In the genomic region with DNA sequence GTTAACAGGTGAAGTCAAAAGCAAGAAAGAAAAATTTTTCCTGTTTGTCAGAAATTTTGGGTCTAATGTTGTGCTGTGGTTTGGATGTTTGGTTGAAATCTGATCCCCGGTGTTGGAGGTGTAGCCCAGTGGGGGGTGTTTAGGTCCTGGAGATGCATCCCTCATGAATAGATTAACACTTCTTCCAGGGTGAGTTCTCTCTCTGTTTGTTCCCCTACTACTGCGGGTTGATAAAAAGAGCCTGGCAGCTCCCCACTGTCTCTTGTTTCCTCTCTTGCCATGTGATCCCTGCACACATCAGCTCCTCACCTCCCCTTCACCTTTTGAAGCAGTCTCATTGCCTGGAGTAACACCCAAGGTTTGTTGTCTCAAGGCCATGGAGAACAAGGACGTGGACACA, we compare ENCODE assay signal across 23 cellular contexts. TPM values are rescaled to one million over a fixed set of nuclear protein-coding genes. Genes with fewer than 3 reads are reported as not detected.
DNase-seq lines count a peak whose midpoint lies in the region; ATAC-seq and TF ChIP-seq lines count a peak whose summit lies in the region.
"Had no signal": no experiment of that assay in that cellular context is flagged by ENCODE, and none has a peak within 500 bp of the region (broad histone marks: within the 10 kb centered on the region; RNA-seq: fewer than 3 reads in every experiment).

No MANE protein-coding gene starts in this region.

- H3K4me1 ChIP-seq in H9 (ENCODE audit: insufficient read depth, low read length) = no peaks in the 10 kb centered on the region; the same call in 1 of the 2 replicates
- peaks cover 23% of the 10 kb centered on the region; the same call in 1 of the 2 replicates for H3K4me1 ChIP-seq in iPS-20b (ENCODE audit: insufficient read depth, low read length)
- no peaks in the 10 kb centered on the region for H3K4me1 ChIP-seq in trophoblast cell (ENCODE audit: control insufficient read depth in 1 of 2, insufficient read depth in 2 of 2, low read length in 2 of 2)
- H3K4me1 ChIP-seq: BLaER1 had no signal

- H4K5ac ChIP-seq in H9 (ENCODE audit: insufficient read length, low read depth, low read length) = no peak overlapping the region

- no CpG with 5 or more reads among the region's 3 CpGs for WGBS in H9 (ENCODE audit: extremely low coverage, insufficient read length, low lambda C conversion rate)
- WGBS in trophoblast cell (ENCODE audit: extremely low coverage, insufficient coverage, insufficient read length) = no CpG with 5 or more reads among the region's 3 CpGs

- H2BK15ac ChIP-seq in H9 (ENCODE audit: low read depth, low read length) = no peak overlapping the region

- no peak overlapping the region for H3K9ac ChIP-seq in H9 (ENCODE audit: extremely low read depth, insufficient read length, low read length)
- no peak overlapping the region for H3K9ac ChIP-seq in iPS-20b (ENCODE audit: low read depth, low read length)
- H3K9ac ChIP-seq in trophoblast cell (ENCODE audit: low read length) = no peak overlapping the region
- H3K9ac ChIP-seq: BLaER1 had no signal

- no peak overlapping the region for H3K4me2 ChIP-seq in H9 (ENCODE audit: insufficient read depth, insufficient read length, low read length)
- H3K4me2 ChIP-seq in trophoblast cell (ENCODE audit: low read length) = no peak overlapping the region
- H3K4me2 ChIP-seq: BLaER1 had no signal

- H2BK12ac ChIP-seq in H9 (ENCODE audit: insufficient read length, low read depth, low read length) (no peak overlapping the region), trophoblast cell (ENCODE audit: low read length) (no peak overlapping the region)

- H2BK5ac ChIP-seq in H9 (ENCODE audit: insufficient read length, low read length) = no peak overlapping the region
- no peak overlapping the region for H2BK5ac ChIP-seq in trophoblast cell (ENCODE audit: low read depth, low read length, poor library complexity)

- no peak for TF ChIP-seq CTCF in H9 (conservative IDR thresholded peaks at IDR 0.05)
- TF ChIP-seq CTCF in WTC11 (IDR thresholded peaks at IDR 0.05) = no peak
- TF ChIP-seq CTCF in CD4-positive, alpha-beta T cell (IDR thresholded peaks at IDR 0.05) = no peak

- ATAC-seq in WTC11 = peak; percentile 65
- no peak for ATAC-seq in activated naive CD4-positive, alpha-beta T cell treated with anti-CD3 and anti-CD28 coated beads, Interleukin-2, amount 50 U/mL, for 72 hours
- no peak for ATAC-seq in CD4-positive, alpha-beta T cell (ENCODE audit: poor library complexity)
- ATAC-seq: CD8-positive, alpha-beta T cell; GM12878; HCT116; HepG2 had no signal

- no peak overlapping the region for H2BK120ac ChIP-seq in H9 (ENCODE audit: low read depth, low read length, poor library complexity, severe bottlenecking)
- no peak overlapping the region for H2BK120ac ChIP-seq in trophoblast cell (ENCODE audit: insufficient read depth, low read length, poor library complexity)

- H3K4me1 Mint-ChIP-seq in H9 (peaks cover 34 to 41% of the 10 kb centered on the region in 2 experiments), WTC11 (peaks cover 46% of the 10 kb centered on the region)
- H3K4me1 Mint-ChIP-seq in CD4-positive, alpha-beta T cell (ENCODE audit: low read depth) = no peaks in the 10 kb centered on the region
- H3K4me1 Mint-ChIP-seq: CD14-positive monocyte had no signal

- CTCF ChIA-PET in WTC11 (lab: Charles Lee) = interaction anchor here (1.0 to 1.5 kb wide), 2 partner anchors 13 to 27 kb away, joined by 3 to 5 read pairs; no protein-coding TSS in a partner anchor
- CTCF ChIA-PET in CD4-positive, alpha-beta T cell (lab: Charles Lee) = no interaction called here

- no peak overlapping the region for H4K12ac ChIP-seq in trophoblast cell (ENCODE audit: low read depth, low read length)

- H3K23ac ChIP-seq in H9 (ENCODE audit: insufficient read length, low read depth, low read length) = no peak overlapping the region
- H3K23ac ChIP-seq in trophoblast cell (ENCODE audit: low read length) = no peak overlapping the region

- H3K14ac ChIP-seq in H9 (ENCODE audit: insufficient read depth, low read length) = peak overlapping the region; percentile 36; the same call in 1 of the 2 replicates
- H3K14ac ChIP-seq in trophoblast cell (ENCODE audit: low read length) = no peak overlapping the region

- no peaks in the 10 kb centered on the region for H3K36me3 ChIP-seq in iPS-20b (ENCODE audit: insufficient read depth, low read depth, low read length)
- no peaks in the 10 kb centered on the region for H3K36me3 ChIP-seq in trophoblast cell (ENCODE audit: control insufficient read depth in 1 of 2, insufficient read depth in 2 of 2, low read length in 2 of 2)
- H3K36me3 ChIP-seq: BLaER1 had no signal

- H3K4me3 ChIP-seq in iPS-20b (ENCODE audit: low read length) = peak overlapping the region; percentile 25; the same call in 1 of the 2 replicates
- no peak overlapping the region for H3K4me3 ChIP-seq in trophoblast cell (ENCODE audit: low read depth, low read length)
- H3K4me3 ChIP-seq: BLaER1, GM12878 had no signal

- no peaks in the 10 kb centered on the region for H3K23me2 ChIP-seq in H9 (ENCODE audit: insufficient read length, low read depth, low read length, poor library complexity, severe bottlenecking)

- no peak for DNase-seq in H9
- no peak for DNase-seq in WTC11 (ENCODE audit: low spot score)
- DNase-seq in activated naive CD4-positive, alpha-beta T cell treated with anti-CD3 and anti-CD28 coated beads, Interleukin-2, amount 50 U/mL, for 72 hours (ENCODE audit: low spot score in 2 of 2) = no peak
- DNase-seq in CD4-positive, alpha-beta T cell = no peak
- DNase-seq in trophoblast cell = no peak
- no peak for DNase-seq in HuH-7 (ENCODE audit: low spot score)
- DNase-seq: 8988T; CD8-positive, alpha-beta T cell; COR-L47; DMS 273 treated with DMSO at 0.1 percent for 48 hours; DND-41; EL; HFFc6 had no signal

- no peaks in the 10 kb centered on the region for H3K9me3 ChIP-seq in H9 (ENCODE audit: control insufficient read depth, low read depth, low read length)
- H3K9me3 ChIP-seq in iPS-20b (ENCODE audit: insufficient read depth, low read depth, low read length) = no peaks in the 10 kb centered on the region
- peaks cover 5% of the 10 kb centered on the region for H3K9me3 ChIP-seq in CD4-positive, alpha-beta T cell (ENCODE audit: control insufficient read depth, low read length)
- H3K9me3 ChIP-seq in trophoblast cell (ENCODE audit: insufficient read depth, low read depth, low read length) = no peaks in the 10 kb centered on the region

- H3K4ac ChIP-seq in H9 (ENCODE audit: low read depth, low read length) (no peak overlapping the region), trophoblast cell (ENCODE audit: low read depth, low read length) (no peak overlapping the region)

- peak overlapping the region in 2 of 3 experiments; percentile 52 to 89; a peak in 3 of 7 replicates for H3K27ac Mint-ChIP-seq in H9
- H3K27ac Mint-ChIP-seq in WTC11 = peak overlapping the region; percentile 24; the same call in 1 of the 2 replicates
- no peak overlapping the region for H3K27ac Mint-ChIP-seq in activated naive CD4-positive, alpha-beta T cell treated with anti-CD3 and anti-CD28 coated beads, Interleukin-2, amount 50 U/mL, for 72 hours
- no peak overlapping the region for H3K27ac Mint-ChIP-seq in CD4-positive, alpha-beta T cell
- H3K27ac Mint-ChIP-seq: CD14-positive monocyte; CD8-positive, alpha-beta T cell; HFFc6 had no signal

- H4K91ac ChIP-seq in H9 (ENCODE audit: insufficient read length, low read depth, low read length) (no peak overlapping the region), trophoblast cell (ENCODE audit: low read depth, low read length) (no peak overlapping the region)

- H3K79me1 ChIP-seq in H9 (ENCODE audit: insufficient read depth, low read depth, low read length, poor library complexity, severe bottlenecking) = no peaks in the 10 kb centered on the region
- no peaks in the 10 kb centered on the region for H3K79me1 ChIP-seq in trophoblast cell (ENCODE audit: low read length)

- H2AFZ ChIP-seq in H9 (ENCODE audit: low read length) = no peak overlapping the region
- H2AFZ ChIP-seq in trophoblast cell (ENCODE audit: insufficient read depth, low read length, poor library complexity) = no peak overlapping the region

- no peak overlapping the region for H4K8ac ChIP-seq in H9 (replicated peaks; ENCODE audit: insufficient read length, low read depth, low read length)
- no peak overlapping the region for H4K8ac ChIP-seq in trophoblast cell (ENCODE audit: low read depth, low read length)

- intact Hi-C loops in CD4-positive, alpha-beta T cell (cut with DNase I, micrococcal nuclease) = no loop called here

- H3K79me2 ChIP-seq in H9 (ENCODE audit: insufficient read depth, low read length) (no peaks in the 10 kb centered on the region), trophoblast cell (ENCODE audit: control insufficient read depth, insufficient read depth, low read length, poor library complexity) (no peaks in the 10 kb centered on the region)

- POLR2A ChIA-PET in WTC11 (lab: Charles Lee) = no interaction called here
- POLR2A ChIA-PET in CD4-positive, alpha-beta T cell (lab: Charles Lee) = no interaction called here

- H3K36me3 Mint-ChIP-seq in H9 (ENCODE audit: insufficient read depth in 1 of 3, low read depth in 3 of 3) (peaks cover 0 to 6% (median 0%) of the 10 kb centered on the region in 3 experiments; a peak in 2 of 7 replicates), WTC11 (peaks cover 12% of the 10 kb centered on the region)
- H3K36me3 Mint-ChIP-seq in activated naive CD4-positive, alpha-beta T cell treated with anti-CD3 and anti-CD28 coated beads, Interleukin-2, amount 50 U/mL, for 72 hours = no peaks in the 10 kb centered on the region
- H3K36me3 Mint-ChIP-seq in CD4-positive, alpha-beta T cell (ENCODE audit: low read depth) = no peaks in the 10 kb centered on the region
- H3K36me3 Mint-ChIP-seq: CD14-positive monocyte; CD8-positive, alpha-beta T cell had no signal

- no peak overlapping the region for H3K56ac ChIP-seq in H9 (ENCODE audit: insufficient read length, low read depth, low read length)

- H3K27me3 Mint-ChIP-seq in H9 (ENCODE audit: low read depth) = peaks cover 3% of the 10 kb centered on the region; the same call in 1 of the 2 replicates
- H3K27me3 Mint-ChIP-seq in WTC11 (ENCODE audit: low read depth) = no peaks in the 10 kb centered on the region
- no peaks in the 10 kb centered on the region for H3K27me3 Mint-ChIP-seq in CD4-positive, alpha-beta T cell

- no peak overlapping the region for H3K4me3 Mint-ChIP-seq in H9
- H3K4me3 Mint-ChIP-seq in WTC11 = no peak overlapping the region
- H3K4me3 Mint-ChIP-seq in CD4-positive, alpha-beta T cell = no peak overlapping the region
- H3K4me3 Mint-ChIP-seq: CD14-positive monocyte; CD8-positive, alpha-beta T cell; HFFc6 had no signal

- H2AK5ac ChIP-seq in H9 (ENCODE audit: insufficient read length, low read length) (no peak overlapping the region), trophoblast cell (ENCODE audit: low read length) (no peak overlapping the region)

- no peaks in the 10 kb centered on the region for H4K20me1 ChIP-seq in H9 (ENCODE audit: control insufficient read depth, insufficient read depth, insufficient read length)
- H4K20me1 ChIP-seq: BLaER1 had no signal

- H3K9me3 Mint-ChIP-seq in H9 (peaks cover 0 to 5% of the 10 kb centered on the region in 2 experiments; a peak in 2 of 5 replicates), WTC11 (peaks cover 19% of the 10 kb centered on the region)
- H3K9me3 Mint-ChIP-seq in activated naive CD4-positive, alpha-beta T cell treated with anti-CD3 and anti-CD28 coated beads, Interleukin-2, amount 50 U/mL, for 72 hours = peaks cover 15 to 17% of the 10 kb centered on the region in 2 donors
- peaks cover 6% of the 10 kb centered on the region for H3K9me3 Mint-ChIP-seq in CD4-positive, alpha-beta T cell

- H3K27ac ChIP-seq in H9 (ENCODE audit: insufficient read length, low read depth, low read length) (no peak overlapping the region), iPS-20b (ENCODE audit: low read length) (no peak overlapping the region), trophoblast cell (ENCODE audit: low read depth, low read length) (no peak overlapping the region)
- no peak overlapping the region for H3K27ac ChIP-seq in CD4-positive, alpha-beta T cell (ENCODE audit: low read depth, low read length)
- H3K27ac ChIP-seq: BLaER1, HL-60 had no signal

- H3K27me3 ChIP-seq in H9 (ENCODE audit: insufficient read depth, low read length) = no peaks in the 10 kb centered on the region
- H3K27me3 ChIP-seq in iPS-20b (ENCODE audit: insufficient read depth, low read length) = no peaks in the 10 kb centered on the region
- no peaks in the 10 kb centered on the region for H3K27me3 ChIP-seq in CD4-positive, alpha-beta T cell (ENCODE audit: control insufficient read depth, insufficient read depth, low read length)
- no peaks in the 10 kb centered on the region for H3K27me3 ChIP-seq in trophoblast cell (ENCODE audit: insufficient read depth, low read length)
- H3K27me3 ChIP-seq: BLaER1 had no signal

- no peak overlapping the region for H2BK20ac ChIP-seq in H9 (ENCODE audit: low read depth, low read length, poor library complexity, severe bottlenecking)

- H3T11ph ChIP-seq in H9 (ENCODE audit: low read length) = no peak overlapping the region

- no peak overlapping the region for H3K18ac ChIP-seq in H9 (ENCODE audit: insufficient read length, low read depth, low read length)
- H3K18ac ChIP-seq in trophoblast cell (ENCODE audit: low read length) = no peak overlapping the region

RNA-seq across cellular contexts. Expression of a gene that starts 14.6 kb away (rescaled TPM):
- 7.4 and 12.0 TPM in 2 replicates for total RNA-seq in H9 (2021)
- total RNA-seq in WTC11 (2021) = 11.1 to 15.9 TPM (median 12.8 TPM) in 3 replicates
- not detected for total RNA-seq in activated naive CD4-positive, alpha-beta T cell treated with anti-CD3 and anti-CD28 coated beads, Interleukin-2, amount 50 U/mL, for 72 hours
- total RNA-seq in CD4-positive, alpha-beta T cell = not detected
- polyA plus RNA-seq in trophoblast cell (2013) = 9.8 and 11.1 TPM in 2 replicates
- total RNA-seq: CD8-positive, alpha-beta T cell; G401; HepG2; HFFc6; HT1080 had no signal
- polyA plus RNA-seq: AG04450, CD14-positive monocyte, HepG2 had no signal

Comparison
In these comparisons a context has a peak if more than half of its experiments do, and no peak if none do; other contexts are left out.
1. H3K27ac Mint-ChIP-seq: peak in H9 (2 of 3) and WTC11 (single experiment); none in activated naive CD4-positive, alpha-beta T cell treated with anti-CD3 and anti-CD28 coated beads, Interleukin-2, amount 50 U/mL, for 72 hours (0 of 2) and CD4-positive, alpha-beta T cell (single experiment).